ENCODE assay signal across 13 cellular contexts in the genomic region with DNA sequence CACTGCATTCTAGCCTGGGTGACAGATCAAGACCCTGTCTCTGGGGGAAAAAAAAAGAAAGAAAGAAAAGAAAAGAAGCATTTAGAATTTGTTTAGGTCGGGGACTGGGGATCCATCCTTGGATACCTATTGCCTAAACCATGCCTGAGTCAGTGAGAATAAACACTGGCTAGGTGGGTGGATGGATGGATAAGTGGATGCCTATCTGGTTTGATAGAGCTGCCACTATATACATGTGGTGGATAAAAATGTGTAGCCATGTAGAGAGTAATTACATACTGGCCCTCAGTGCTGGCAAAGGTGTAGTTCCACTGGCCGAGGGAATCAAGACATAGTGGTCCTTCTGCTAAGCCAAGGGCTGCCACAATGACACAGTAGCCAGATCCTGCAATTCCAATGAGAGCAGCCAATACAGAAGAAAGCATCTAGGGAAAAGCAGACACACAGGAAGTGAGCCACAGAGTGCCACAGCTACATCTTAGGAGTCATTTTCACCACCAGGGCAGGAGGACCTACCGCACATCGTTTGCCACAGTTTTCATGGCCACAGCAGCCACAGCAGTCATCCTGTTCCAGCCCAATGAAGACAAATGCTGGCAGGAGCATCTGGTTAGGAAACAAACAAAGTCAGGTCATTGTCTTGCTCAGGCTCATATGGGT. TPM values are rescaled to one million over a fixed set of nuclear protein-coding genes. Genes with fewer than 3 reads are reported as not detected.
A peak's percentile ranks its signal among the peaks of the same experiment; 100 is the strongest.
DNase-seq lines count a peak whose midpoint lies in the region; ATAC-seq and TF ChIP-seq lines count a peak whose summit lies in the region.
"Had no signal": no experiment of that assay in that cellular context is flagged by ENCODE, and none has a peak within 500 bp of the region (broad histone marks: within the 10 kb centered on the region; RNA-seq: fewer than 3 reads in every experiment).

No MANE protein-coding gene starts in this region.

- peaks cover 31% of the 10 kb centered on the region for H3K4me1 ChIP-seq in fibroblast of lung (ENCODE audit: control insufficient read depth, extremely low read depth, insufficient read depth, low read length)

- no peaks in the 10 kb centered on the region for H3K27me3 ChIP-seq in fibroblast of lung (ENCODE audit: control insufficient read depth, insufficient read depth, low read length)
- H3K27me3 ChIP-seq: BLaER1 had no signal

- no peak for TF ChIP-seq CTCF in C4-2B (conservative IDR thresholded peaks at IDR 0.05)
- TF ChIP-seq CTCF in fibroblast of lung (conservative IDR thresholded peaks at IDR 0.05 in 1 of 2, IDR thresholded peaks at IDR 0.05 in 1 of 2; ENCODE audit: low read depth in 1 of 2, low read length in 2 of 2) = no peak
- TF ChIP-seq CTCF in GM13976 (IDR thresholded peaks at IDR 0.05; ENCODE audit: borderline replicate concordance, control extremely low read depth, extremely low read depth, insufficient read depth, missing control alignments) = no peak

- no peaks in the 10 kb centered on the region for H3K9me3 ChIP-seq in fibroblast of lung (ENCODE audit: control insufficient read depth, insufficient read depth, low read depth, low read length)

- peaks cover 10% of the 10 kb centered on the region for H3K36me3 ChIP-seq in fibroblast of lung (ENCODE audit: control insufficient read depth, insufficient read depth, low read length)
- H3K36me3 ChIP-seq: BLaER1 had no signal

- peak overlapping the region; percentile 45 for H3K27ac ChIP-seq in C4-2B
- H3K27ac ChIP-seq in fibroblast of lung (ENCODE audit: insufficient read depth, low read length) = peak overlapping the region; percentile 65
- H3K27ac ChIP-seq: BLaER1 had no signal

- H3K79me2 ChIP-seq in fibroblast of lung (ENCODE audit: control insufficient read depth, insufficient read depth, low read length) = peaks cover 41% of the 10 kb centered on the region

- DNase-seq in SW 1271 (lab: John Stamatoyannopoulos, UW) = peak; percentile 31 to 80
- peak; percentile 18 to 30 for DNase-seq in fibroblast of lung (ENCODE audit: low read depth in 2 of 2)
- DNase-seq in renal cortical epithelial cell (ENCODE audit: low read depth) = peak; percentile 63
- no peak for DNase-seq in GM13976 (ENCODE audit: low spot score)
- DNase-seq in iPS-NIHi11 (ENCODE audit: low spot score) = no peak
- DNase-seq in NCI-H1417 treated with DMSO at 0.1 percent for 48 hours (lab: John Stamatoyannopoulos, UW) = no peak
- DNase-seq: activated CD4-positive, alpha-beta T cell treated with anti-CD3 and anti-CD28 coated beads, Interleukin-2, amount 10 ng/mL, durations not matched to agents 24 days and 14 days; small intestine; stimulated activated CD8-positive, alpha-beta memory T cell treated with anti-CD3 and anti-CD28 coated beads, Interleukin-4, amount 100 ng/mL, for 48 hours had no signal

- in situ Hi-C loops in GM13976 (cut with MboI; ENCODE audit: low sequenced_read_pairs, unreplicated experiment) = no loop called here

- H2AFZ ChIP-seq in fibroblast of lung (ENCODE audit: low read length) = no peak overlapping the region

- H3K4me2 ChIP-seq in fibroblast of lung (ENCODE audit: extremely low read depth, insufficient read depth, low read length) = peak overlapping the region; percentile 76
- H3K4me2 ChIP-seq: BLaER1 had no signal

- H4K20me1 ChIP-seq in fibroblast of lung (ENCODE audit: control insufficient read depth, extremely low read depth, insufficient read depth, low read length) = no peaks in the 10 kb centered on the region
- H4K20me1 ChIP-seq: BLaER1 had no signal

- H3K9ac ChIP-seq in fibroblast of lung (ENCODE audit: insufficient read depth, low read length) = no peak overlapping the region
- H3K9ac ChIP-seq: BLaER1 had no signal

- H3K4me3 ChIP-seq in fibroblast of lung (replicated peaks in 1 of 4; ENCODE audit: control extremely low read depth in 1 of 4, insufficient read depth in 1 of 4, low read depth in 3 of 4, low read length in 4 of 4) = peak overlapping the region; percentile 47 to 74 (median 68)
- H3K4me3 ChIP-seq: BLaER1 had no signal

- no peak for ATAC-seq in HG03025 (IDR thresholded peaks at IDR 0.05; ENCODE audit: low FRiP score, unreplicated experiment)
- ATAC-seq: esophagus mucosa had no signal

RNA-seq across cellular contexts. Expression of a gene that starts 2.2 kb away (rescaled TPM):
- total RNA-seq in fibroblast of lung (46.0 and 423 TPM in 2 replicates), renal cortical epithelial cell (63.8 and 247 TPM in 2 replicates)
- polyA plus RNA-seq in fibroblast of lung = 301 and 353 TPM in 2 replicates
- polyA plus RNA-seq in fibroblast of lung (2012) = 158 and 193 TPM in 2 replicates
- polyA minus RNA-seq in fibroblast of lung (ENCODE audit: low replicate concordance) = 73.5 and 103 TPM in 2 replicates

RNA-seq across cellular contexts. Expression of a gene that starts 41.9 kb away (rescaled TPM):
- not detected in 2 replicates for total RNA-seq in fibroblast of lung
- not detected in 2 replicates for polyA plus RNA-seq in fibroblast of lung
- not detected in 2 replicates for polyA plus RNA-seq in fibroblast of lung (2012)
- polyA minus RNA-seq in fibroblast of lung (ENCODE audit: low replicate concordance) = not detected in 2 replicates
- total RNA-seq in renal cortical epithelial cell = 11.9 and 21.5 TPM in 2 replicates
- total RNA-seq: activated CD4-positive, alpha-beta T cell treated with anti-CD3 and anti-CD28 coated beads, Interleukin-2, amount 10 ng/mL, durations not matched to agents 24 days and 14 days had no signal

Comparison
In these comparisons a context has a peak if more than half of its experiments do, and no peak if none do; other contexts are left out.
1. DNase-seq: peak in SW 1271 (2 of 2), fibroblast of lung (2 of 2) and renal cortical epithelial cell (single experiment); none in GM13976 (single experiment), iPS-NIHi11 (single experiment) and NCI-H1417 treated with DMSO at 0.1 percent for 48 hours (single experiment).
2. RNA of a gene that starts 41.9 kb away (total RNA-seq): 11.9 to 21.5 TPM in renal cortical epithelial cell; not detected in fibroblast of lung; every median in the first group is over 10 times any median in the second.